Comparison of ENCODE assay signal across 34 cellular contexts in the genomic region with DNA sequence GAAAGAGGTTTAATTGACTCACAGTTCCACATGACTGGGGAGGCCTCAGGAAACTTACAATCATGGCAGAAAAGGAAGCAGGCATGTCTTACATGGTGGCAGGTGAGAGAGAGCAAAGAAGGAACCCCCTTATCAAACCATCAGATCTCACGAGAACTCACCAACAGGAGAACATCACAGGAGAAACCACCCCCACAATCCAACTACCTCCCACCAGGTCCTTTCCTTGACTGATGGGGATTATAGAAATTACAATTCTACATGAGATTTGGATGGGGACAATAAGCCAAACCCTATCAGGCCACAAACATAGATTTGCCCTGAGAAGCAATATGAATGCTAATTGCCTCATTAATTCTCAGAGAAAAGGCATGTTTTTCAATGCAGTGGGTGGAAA.
"Had no signal": no experiment of that assay in that cellular context is flagged by ENCODE, and none has a peak within 500 bp of the region (broad histone marks: within the 10 kb centered on the region; RNA-seq: fewer than 3 reads in every experiment).

No MANE protein-coding gene starts in this region.

- H3K4me1 ChIP-seq: adrenal gland, body of pancreas, breast epithelium, colonic mucosa, esophagus squamous epithelium had no signal

- H3K9me3 ChIP-seq: body of pancreas, breast epithelium, colonic mucosa, esophagus squamous epithelium had no signal

- H3K27ac Mint-ChIP-seq: activated CD8-positive, alpha-beta memory T cell treated with anti-CD3 and anti-CD28 coated beads, Interleukin-2, amount 10 ng/mL, durations not matched to agents 7 days and 5 days; activated CD8-positive, alpha-beta T cell treated with anti-CD3 and anti-CD28 coated beads, Interleukin-2, amount 10 ng/mL, durations not matched to agents 7 days and 5 days; activated naive CD4-positive, alpha-beta T cell treated with anti-CD3 and anti-CD28 coated beads for 36 hours; activated naive CD4-positive, alpha-beta T cell treated with anti-CD3 and anti-CD28 coated beads, Interleukin-2, amount 50 U/mL, for 24 hours; activated naive CD8-positive, alpha-beta T cell treated with anti-CD3 and anti-CD28 coated beads for 36 hours; activated naive CD8-positive, alpha-beta T cell treated with anti-CD3 and anti-CD28 coated beads, Interleukin-2, amount 50 U/mL, for 24 hours; activated T-helper 1 cell treated with anti-CD3 and anti-CD28 coated beads, Interleukin-12 subunit alpha, Interleukin-12 subunit beta, Interleukin-2, Interleukin-4 antibody, amounts not matched to agents 30 ng/mL and 10 ng/mL and 1 ng/mL, durations not matched to agents 14 hours and 24 hours and 36 hours; activated T-helper 2 cell treated with anti-CD3 and anti-CD28 coated beads, Interferon-gamma antibody, Interleukin-2, Interleukin-4, amounts not matched to agents 10 μg/mL and 5 μg/mL and 100 μg/mL, durations not matched to agents 14 hours and 24 hours and 36 hours; T-helper 17 cell; T-helper 2 cell treated with Interferon-gamma antibody and Interleukin-4, amounts not matched to agents 5 μg/mL and 100 μg/mL, for 36 hours had no signal

- H3K4me3 Mint-ChIP-seq: activated CD8-positive, alpha-beta memory T cell treated with anti-CD3 and anti-CD28 coated beads, Interleukin-2, amount 10 ng/mL, durations not matched to agents 7 days and 5 days; activated CD8-positive, alpha-beta T cell treated with anti-CD3 and anti-CD28 coated beads, Interleukin-2, amount 10 ng/mL, durations not matched to agents 7 days and 5 days; activated naive CD4-positive, alpha-beta T cell treated with anti-CD3 and anti-CD28 coated beads for 36 hours; activated naive CD4-positive, alpha-beta T cell treated with anti-CD3 and anti-CD28 coated beads, Interleukin-2, amount 50 U/mL, for 24 hours; activated naive CD8-positive, alpha-beta T cell treated with anti-CD3 and anti-CD28 coated beads for 36 hours; activated naive CD8-positive, alpha-beta T cell treated with anti-CD3 and anti-CD28 coated beads, Interleukin-2, amount 50 U/mL, for 24 hours; activated T-helper 1 cell treated with anti-CD3 and anti-CD28 coated beads, Interleukin-12 subunit alpha, Interleukin-12 subunit beta, Interleukin-2, Interleukin-4 antibody, amounts not matched to agents 30 ng/mL and 10 ng/mL and 1 ng/mL, durations not matched to agents 14 hours and 24 hours and 36 hours; T-helper 17 cell; T-helper 2 cell treated with Interferon-gamma antibody and Interleukin-4, amounts not matched to agents 5 μg/mL and 100 μg/mL, for 36 hours had no signal

- H3K27ac ChIP-seq: adrenal gland, body of pancreas, breast epithelium, cardiac muscle cell, colonic mucosa, epithelial cell of prostate, esophagus squamous epithelium, WERI-Rb-1 had no signal

- H3K4me3 ChIP-seq: adrenal gland, body of pancreas, breast epithelium, cardiac muscle cell, colonic mucosa, esophagus squamous epithelium had no signal

- H3K36me3 Mint-ChIP-seq: activated CD8-positive, alpha-beta memory T cell treated with anti-CD3 and anti-CD28 coated beads, Interleukin-2, amount 10 ng/mL, durations not matched to agents 7 days and 5 days; activated naive CD4-positive, alpha-beta T cell treated with anti-CD3 and anti-CD28 coated beads, Interleukin-2, amount 50 U/mL, for 24 hours; activated naive CD8-positive, alpha-beta T cell treated with anti-CD3 and anti-CD28 coated beads for 36 hours had no signal

- H3K27me3 ChIP-seq: adrenal gland, body of pancreas, breast epithelium, cardiac muscle cell, colonic mucosa, esophagus squamous epithelium had no signal

- H3K4me1 Mint-ChIP-seq: activated CD8-positive, alpha-beta memory T cell treated with anti-CD3 and anti-CD28 coated beads, Interleukin-2, amount 10 ng/mL, durations not matched to agents 7 days and 5 days; activated naive CD4-positive, alpha-beta T cell treated with anti-CD3 and anti-CD28 coated beads, Interleukin-2, amount 50 U/mL, for 24 hours; activated naive CD8-positive, alpha-beta T cell treated with anti-CD3 and anti-CD28 coated beads for 36 hours; activated naive CD8-positive, alpha-beta T cell treated with anti-CD3 and anti-CD28 coated beads, Interleukin-2, amount 50 U/mL, for 24 hours; T-helper 17 cell had no signal

- DNase-seq: activated CD4-positive, alpha-beta T cell treated with anti-CD3 and anti-CD28 coated beads for 4 hours; activated CD4-positive, alpha-beta T cell treated with anti-CD3 and anti-CD28 coated beads, Interleukin-2, amount 50 U/mL, for 1 hour; activated CD4-positive, alpha-beta T cell treated with anti-CD3 and anti-CD28 coated beads, Interleukin-2, amount 50 U/mL, for 48 hours; activated CD4-positive, CD25-positive, alpha-beta regulatory T cell; activated CD4-positive, CD25-positive, alpha-beta regulatory T cell treated with anti-CD3 and anti-CD28 coated beads, Interleukin-2, amount 50 U/mL, for 72 hours; activated CD8-positive, alpha-beta memory T cell treated with anti-CD3 and anti-CD28 coated beads, Interleukin-2, amount 10 ng/mL, durations not matched to agents 7 days and 5 days; activated CD8-positive, alpha-beta memory T cell treated with anti-CD3 and anti-CD28 coated beads, Interleukin-2, amount 50 U/mL, for 4 hours; activated CD8-positive, alpha-beta T cell treated with anti-CD3 and anti-CD28 coated beads, Interleukin-2, amount 10 ng/mL, durations not matched to agents 7 days and 5 days; activated effector memory CD4-positive, alpha-beta T cell treated with anti-CD3 and anti-CD28 coated beads, Interleukin-2, amount 50 U/mL, for 16 hours; activated naive CD4-positive, alpha-beta T cell treated with anti-CD3 and anti-CD28 coated beads for 36 hours; activated naive CD8-positive, alpha-beta T cell treated with anti-CD3 and anti-CD28 coated beads for 36 hours; activated naive CD8-positive, alpha-beta T cell treated with anti-CD3 and anti-CD28 coated beads, Interleukin-2, amount 50 U/mL, for 24 hours; activated T-cell treated with anti-CD3 and anti-CD28 coated beads, Interleukin-2, amount 50 U/mL, for 1 hour; activated T-cell treated with anti-CD3 and anti-CD28 coated beads, Interleukin-2, amount 50 U/mL, for 48 hours; aorta; body of pancreas; central memory CD4-positive, alpha-beta T cell; cerebellar nuclear complex; colonic mucosa; effector CD8-positive, alpha-beta T cell; esophagus squamous epithelium; foreskin melanocyte; T-helper 1 cell; T-helper 17 cell; T1000; WERI-Rb-1 had no signal

- H3K9me3 Mint-ChIP-seq: activated naive CD4-positive, alpha-beta T cell treated with anti-CD3 and anti-CD28 coated beads for 36 hours; activated naive CD8-positive, alpha-beta T cell treated with anti-CD3 and anti-CD28 coated beads for 36 hours; activated naive CD8-positive, alpha-beta T cell treated with anti-CD3 and anti-CD28 coated beads, Interleukin-2, amount 50 U/mL, for 24 hours; activated T-helper 1 cell treated with anti-CD3 and anti-CD28 coated beads, Interleukin-12 subunit alpha, Interleukin-12 subunit beta, Interleukin-2, Interleukin-4 antibody, amounts not matched to agents 30 ng/mL and 10 ng/mL and 1 ng/mL, durations not matched to agents 14 hours and 24 hours and 36 hours; activated T-helper 2 cell treated with anti-CD3 and anti-CD28 coated beads, Interferon-gamma antibody, Interleukin-2, Interleukin-4, amounts not matched to agents 10 μg/mL and 5 μg/mL and 100 μg/mL, durations not matched to agents 14 hours and 24 hours and 36 hours; T-helper 2 cell treated with Interferon-gamma antibody and Interleukin-4, amounts not matched to agents 5 μg/mL and 100 μg/mL, for 36 hours had no signal

- H3K27me3 Mint-ChIP-seq: activated naive CD8-positive, alpha-beta T cell treated with anti-CD3 and anti-CD28 coated beads, Interleukin-2, amount 50 U/mL, for 24 hours had no signal

- H3K36me3 ChIP-seq: adrenal gland, breast epithelium, cardiac muscle cell, colonic mucosa, esophagus squamous epithelium, WERI-Rb-1 had no signal
